In the genomic region with DNA sequence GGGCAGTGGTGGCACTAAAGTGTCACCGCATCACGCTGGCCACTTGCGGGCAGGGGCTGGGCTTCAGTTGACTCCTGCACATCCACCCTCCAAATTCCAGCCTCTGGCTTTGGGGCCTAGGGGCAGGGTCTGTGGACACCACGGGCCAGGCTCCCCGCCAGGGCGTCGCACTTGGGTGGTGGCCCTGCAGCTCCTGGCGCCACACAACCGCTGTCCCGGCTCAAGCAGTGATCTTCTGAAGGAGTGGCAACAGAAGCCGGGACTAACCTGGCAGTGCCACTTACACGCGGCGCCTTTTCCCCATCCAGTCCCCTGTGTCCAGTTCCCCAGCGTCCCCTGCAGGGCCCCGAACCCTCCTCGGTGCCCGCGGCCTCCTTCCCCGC, we compare ENCODE assay signal across 10 cellular contexts.
A peak's percentile ranks its signal among the peaks of the same experiment; 100 is the strongest.
DNase-seq lines count a peak whose midpoint lies in the region; TF ChIP-seq lines count a peak whose summit lies in the region.
"Had no signal": no experiment of that assay in that cellular context is flagged by ENCODE, and none has a peak within 500 bp of the region (broad histone marks: within the 10 kb centered on the region; RNA-seq: fewer than 3 reads in every experiment).

No MANE protein-coding gene starts in this region.

- no peaks in the 10 kb centered on the region for H3K27me3 ChIP-seq in BE2C
- H3K27me3 ChIP-seq in SJCRH30: no peaks in the 10 kb centered on the region
- peaks cover 71% of the 10 kb centered on the region for H3K27me3 ChIP-seq in left ventricle myocardium inferior (ENCODE audit: low read depth)
- peaks cover 12% of the 10 kb centered on the region for H3K27me3 ChIP-seq in rectal smooth muscle tissue (ENCODE audit: control insufficient read depth, insufficient read depth, low read length)

- H3K27ac ChIP-seq in SJCRH30: no peak overlapping the region
- no peak overlapping the region for H3K27ac ChIP-seq in left ventricle myocardium inferior (replicated peaks)
- no peak overlapping the region for H3K27ac ChIP-seq in rectal smooth muscle tissue (ENCODE audit: low read depth, low read length)
- H3K27ac ChIP-seq: epithelial cell of prostate had no signal

- DNase-seq in BE2C: no peak
- DNase-seq in SJCRH30: no peak
- DNase-seq in left ventricle myocardium inferior: no peak
- DNase-seq in islet precursor cell: no peak
- no peak for DNase-seq in KBM-7
- no peak for DNase-seq in dermis blood vessel endothelial cell
- no peak for DNase-seq in D341Med (ENCODE audit: low spot score)
- DNase-seq: NCI-H446 had no signal

- in situ Hi-C loops in KBM-7 (cut with MboI; ENCODE audit: low pct_unique_long_range_greater_than_20kb, low sequenced_read_pairs): no loop called here

- H3K4me3 ChIP-seq in BE2C (ENCODE audit: low read depth, low read length): peak overlapping the region; percentile 64
- peak overlapping the region; percentile 61 for H3K4me3 ChIP-seq in SJCRH30
- H3K4me3 ChIP-seq in left ventricle myocardium inferior: peak overlapping the region; percentile 69
- H3K4me3 ChIP-seq in rectal smooth muscle tissue (ENCODE audit: low read length): peak overlapping the region; percentile 32

- intact Hi-C loops in left ventricle myocardium inferior (cut with micrococcal nuclease): no loop called here

- TF ChIP-seq CTCF in BE2C (IDR thresholded peaks at IDR 0.05; ENCODE audit: low read depth, low read length) (no peak), left ventricle myocardium inferior (IDR thresholded peaks at IDR 0.05; ENCODE audit: borderline replicate concordance) (no peak)

- H3K4me1 ChIP-seq in BE2C: no peaks in the 10 kb centered on the region
- H3K4me1 ChIP-seq in SJCRH30: no peaks in the 10 kb centered on the region
- peaks cover 12% of the 10 kb centered on the region for H3K4me1 ChIP-seq in left ventricle myocardium inferior
- no peaks in the 10 kb centered on the region for H3K4me1 ChIP-seq in rectal smooth muscle tissue (ENCODE audit: control insufficient read depth, insufficient read depth, low read length)

- no peak overlapping the region for H3K9ac ChIP-seq in rectal smooth muscle tissue (ENCODE audit: low read length)

- no peaks in the 10 kb centered on the region for H3K36me3 ChIP-seq in BE2C
- no peaks in the 10 kb centered on the region for H3K36me3 ChIP-seq in SJCRH30
- no peaks in the 10 kb centered on the region for H3K36me3 ChIP-seq in left ventricle myocardium inferior
- no peaks in the 10 kb centered on the region for H3K36me3 ChIP-seq in rectal smooth muscle tissue (ENCODE audit: control insufficient read depth, insufficient read depth, low read length)

- H3K9me3 ChIP-seq in BE2C (no peaks in the 10 kb centered on the region), SJCRH30 (replicated peaks) (no peaks in the 10 kb centered on the region), left ventricle myocardium inferior (replicated peaks) (no peaks in the 10 kb centered on the region)
